1 cellular context compared by ENCODE assay signal in genomic region chr12:6766651-6767300, GRCh38.
TF ChIP-seq lines count a peak whose summit lies in the region.

No MANE protein-coding gene starts in this region.

TF ChIP-seq in K562, 482 proteins besides CTCF, POLR2A, EP300 and RAD21 (continues in another document):
- TF ChIP-seq, protein P1, sequence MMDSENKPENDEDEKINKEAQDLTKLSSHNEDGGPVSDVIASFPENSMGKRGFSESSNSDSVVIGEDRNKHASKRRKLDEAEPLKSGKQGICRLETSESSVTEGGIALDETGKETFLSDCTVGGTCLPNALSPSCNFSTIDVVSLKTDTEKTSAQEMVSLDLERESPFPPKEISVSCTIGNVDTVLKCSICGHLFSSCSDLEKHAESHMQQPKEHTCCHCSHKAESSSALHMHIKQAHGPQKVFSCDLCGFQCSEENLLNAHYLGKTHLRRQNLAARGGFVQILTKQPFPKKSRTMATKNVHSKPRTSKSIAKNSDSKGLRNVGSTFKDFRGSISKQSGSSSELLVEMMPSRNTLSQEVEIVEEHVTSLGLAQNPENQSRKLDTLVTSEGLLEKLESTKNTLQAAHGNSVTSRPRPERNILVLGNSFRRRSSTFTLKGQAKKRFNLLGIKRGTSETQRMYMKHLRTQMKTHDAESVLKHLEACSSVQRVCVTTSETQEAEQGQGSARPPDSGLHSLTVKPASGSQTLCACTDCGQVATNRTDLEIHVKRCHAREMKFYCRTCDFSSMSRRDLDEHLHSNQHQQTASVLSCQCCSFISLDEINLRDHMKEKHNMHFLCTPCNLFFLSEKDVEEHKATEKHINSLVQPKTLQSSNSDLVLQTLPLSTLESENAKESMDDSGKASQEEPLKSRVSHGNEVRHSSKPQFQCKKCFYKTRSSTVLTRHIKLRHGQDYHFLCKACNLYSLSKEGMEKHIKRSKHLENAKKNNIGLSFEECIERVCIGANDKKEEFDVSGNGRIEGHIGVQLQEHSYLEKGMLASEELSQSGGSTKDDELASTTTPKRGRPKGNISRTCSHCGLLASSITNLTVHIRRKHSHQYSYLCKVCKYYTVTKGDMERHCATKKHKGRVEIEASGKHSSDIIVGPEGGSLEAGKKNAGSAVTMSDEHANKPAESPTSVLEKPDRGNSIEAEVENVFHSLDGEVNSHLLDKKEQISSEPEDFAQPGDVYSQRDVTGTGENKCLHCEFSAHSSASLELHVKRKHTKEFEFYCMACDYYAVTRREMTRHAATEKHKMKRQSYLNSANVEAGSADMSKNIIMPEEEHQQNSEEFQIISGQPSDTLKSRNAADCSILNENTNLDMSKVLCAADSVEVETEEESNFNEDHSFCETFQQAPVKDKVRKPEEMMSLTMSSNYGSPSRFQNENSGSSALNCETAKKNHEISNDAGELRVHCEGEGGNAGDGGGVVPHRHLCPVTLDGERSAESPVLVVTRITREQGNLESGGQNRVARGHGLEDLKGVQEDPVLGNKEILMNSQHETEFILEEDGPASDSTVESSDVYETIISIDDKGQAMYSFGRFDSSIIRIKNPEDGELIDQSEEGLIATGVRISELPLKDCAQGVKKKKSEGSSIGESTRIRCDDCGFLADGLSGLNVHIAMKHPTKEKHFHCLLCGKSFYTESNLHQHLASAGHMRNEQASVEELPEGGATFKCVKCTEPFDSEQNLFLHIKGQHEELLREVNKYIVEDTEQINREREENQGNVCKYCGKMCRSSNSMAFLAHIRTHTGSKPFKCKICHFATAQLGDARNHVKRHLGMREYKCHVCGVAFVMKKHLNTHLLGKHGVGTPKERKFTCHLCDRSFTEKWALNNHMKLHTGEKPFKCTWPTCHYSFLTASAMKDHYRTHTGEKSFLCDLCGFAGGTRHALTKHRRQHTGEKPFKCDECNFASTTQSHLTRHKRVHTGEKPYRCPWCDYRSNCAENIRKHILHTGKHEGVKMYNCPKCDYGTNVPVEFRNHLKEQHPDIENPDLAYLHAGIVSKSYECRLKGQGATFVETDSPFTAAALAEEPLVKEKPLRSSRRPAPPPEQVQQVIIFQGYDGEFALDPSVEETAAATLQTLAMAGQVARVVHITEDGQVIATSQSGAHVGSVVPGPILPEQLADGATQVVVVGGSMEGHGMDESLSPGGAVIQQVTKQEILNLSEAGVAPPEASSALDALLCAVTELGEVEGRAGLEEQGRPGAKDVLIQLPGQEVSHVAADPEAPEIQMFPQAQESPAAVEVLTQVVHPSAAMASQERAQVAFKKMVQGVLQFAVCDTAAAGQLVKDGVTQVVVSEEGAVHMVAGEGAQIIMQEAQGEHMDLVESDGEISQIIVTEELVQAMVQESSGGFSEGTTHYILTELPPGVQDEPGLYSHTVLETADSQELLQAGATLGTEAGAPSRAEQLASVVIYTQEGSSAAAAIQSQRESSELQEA (IDR thresholded peaks at IDR 0.05; ENCODE audit: low read depth): peak; percentile 85
- no peak for TF ChIP-seq CBFA2T2 (conservative IDR thresholded peaks at IDR 0.05)
- TF ChIP-seq ZNF23 (CRISPR knock-in tag; IDR thresholded peaks at IDR 0.05): no peak
- TF ChIP-seq, protein P2, sequence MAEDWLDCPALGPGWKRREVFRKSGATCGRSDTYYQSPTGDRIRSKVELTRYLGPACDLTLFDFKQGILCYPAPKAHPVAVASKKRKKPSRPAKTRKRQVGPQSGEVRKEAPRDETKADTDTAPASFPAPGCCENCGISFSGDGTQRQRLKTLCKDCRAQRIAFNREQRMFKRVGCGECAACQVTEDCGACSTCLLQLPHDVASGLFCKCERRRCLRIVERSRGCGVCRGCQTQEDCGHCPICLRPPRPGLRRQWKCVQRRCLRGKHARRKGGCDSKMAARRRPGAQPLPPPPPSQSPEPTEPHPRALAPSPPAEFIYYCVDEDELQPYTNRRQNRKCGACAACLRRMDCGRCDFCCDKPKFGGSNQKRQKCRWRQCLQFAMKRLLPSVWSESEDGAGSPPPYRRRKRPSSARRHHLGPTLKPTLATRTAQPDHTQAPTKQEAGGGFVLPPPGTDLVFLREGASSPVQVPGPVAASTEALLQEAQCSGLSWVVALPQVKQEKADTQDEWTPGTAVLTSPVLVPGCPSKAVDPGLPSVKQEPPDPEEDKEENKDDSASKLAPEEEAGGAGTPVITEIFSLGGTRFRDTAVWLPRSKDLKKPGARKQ (CRISPR knock-in tag; IDR thresholded peaks at IDR 0.05): no peak
- no peak for TF ChIP-seq ZNF277 (CRISPR knock-in tag; IDR thresholded peaks at IDR 0.05; ENCODE audit: borderline replicate concordance)
- TF ChIP-seq, protein P3, sequence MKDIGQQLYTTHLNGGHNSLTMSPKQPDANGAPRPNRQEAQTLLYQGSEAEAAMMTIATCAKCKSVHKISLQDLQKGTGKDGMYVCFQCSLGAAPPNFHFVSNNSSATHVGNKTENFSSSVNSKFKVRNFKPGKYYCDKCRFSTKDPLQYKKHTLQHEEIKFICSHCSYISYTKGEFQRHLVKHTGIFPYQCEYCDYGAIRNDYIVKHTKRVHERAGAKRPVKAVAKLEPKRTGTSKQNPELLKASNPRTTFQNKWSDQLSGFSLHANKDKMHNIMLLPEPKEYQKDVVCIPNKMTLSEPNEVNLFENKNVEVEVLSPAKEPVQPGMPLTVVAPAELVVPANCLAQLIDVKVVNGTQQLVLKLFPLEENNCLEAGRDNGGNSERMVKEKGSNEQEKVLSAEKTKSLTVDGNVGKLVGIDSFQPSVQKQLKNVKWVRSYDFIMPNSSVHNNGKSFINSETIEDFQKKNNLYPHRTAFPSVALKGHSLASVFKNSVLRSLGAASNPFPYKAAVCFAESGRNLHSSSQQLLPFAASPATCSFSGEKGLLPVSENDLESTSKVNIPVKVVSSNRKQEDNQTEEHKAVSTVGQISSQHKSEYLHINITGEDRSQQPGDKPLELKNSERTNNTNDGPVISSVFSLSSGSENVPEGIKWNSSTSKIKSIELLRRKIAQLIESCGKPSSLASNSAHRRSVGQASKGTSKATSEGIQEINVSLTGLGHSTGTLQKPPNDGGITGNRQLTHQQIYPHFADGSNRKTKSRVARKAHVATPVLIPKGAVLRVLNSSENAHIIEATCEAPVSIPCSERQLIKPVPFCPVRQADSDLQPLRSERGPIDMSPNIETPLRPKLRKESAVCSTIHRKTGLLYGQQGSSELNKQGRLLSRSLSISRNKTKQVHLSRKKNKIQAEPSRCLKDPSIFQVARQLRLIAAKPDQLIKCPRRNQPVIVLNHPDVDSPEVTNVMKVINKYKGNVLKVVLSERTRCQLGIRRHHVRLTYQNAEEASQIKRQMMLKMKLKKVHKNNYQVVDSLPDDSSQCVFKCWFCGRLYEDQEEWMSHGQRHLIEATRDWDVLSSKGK (CRISPR knock-in tag; IDR thresholded peaks at IDR 0.05): no peak
- TF ChIP-seq HDAC8 (tag; IDR thresholded peaks at IDR 0.05): no peak
- TF ChIP-seq PURB (CRISPR knock-in tag; IDR thresholded peaks at IDR 0.05; ENCODE audit: low read depth): no peak
- peak; percentile 14 for TF ChIP-seq NEUROD1 (IDR thresholded peaks at IDR 0.05; ENCODE audit: borderline replicate concordance, low read depth, low read length, partially characterized antibody)
- no peak for TF ChIP-seq ELF4 (CRISPR knock-in tag; IDR thresholded peaks at IDR 0.05)
- TF ChIP-seq TAF1 (IDR thresholded peaks at IDR 0.05; ENCODE audit: control insufficient read depth, extremely low read depth, insufficient read depth, low read length, severe bottlenecking): peak; percentile 49
- 0 out of 2 replicates have a peak, but pooled peaks have one; percentile 18 for TF ChIP-seq CREM (IDR thresholded peaks at IDR 0.05; ENCODE audit: low read depth)
- TF ChIP-seq, protein P4, sequence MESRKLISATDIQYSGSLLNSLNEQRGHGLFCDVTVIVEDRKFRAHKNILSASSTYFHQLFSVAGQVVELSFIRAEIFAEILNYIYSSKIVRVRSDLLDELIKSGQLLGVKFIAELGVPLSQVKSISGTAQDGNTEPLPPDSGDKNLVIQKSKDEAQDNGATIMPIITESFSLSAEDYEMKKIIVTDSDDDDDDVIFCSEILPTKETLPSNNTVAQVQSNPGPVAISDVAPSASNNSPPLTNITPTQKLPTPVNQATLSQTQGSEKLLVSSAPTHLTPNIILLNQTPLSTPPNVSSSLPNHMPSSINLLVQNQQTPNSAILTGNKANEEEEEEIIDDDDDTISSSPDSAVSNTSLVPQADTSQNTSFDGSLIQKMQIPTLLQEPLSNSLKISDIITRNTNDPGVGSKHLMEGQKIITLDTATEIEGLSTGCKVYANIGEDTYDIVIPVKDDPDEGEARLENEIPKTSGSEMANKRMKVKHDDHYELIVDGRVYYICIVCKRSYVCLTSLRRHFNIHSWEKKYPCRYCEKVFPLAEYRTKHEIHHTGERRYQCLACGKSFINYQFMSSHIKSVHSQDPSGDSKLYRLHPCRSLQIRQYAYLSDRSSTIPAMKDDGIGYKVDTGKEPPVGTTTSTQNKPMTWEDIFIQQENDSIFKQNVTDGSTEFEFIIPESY (CRISPR knock-in tag; IDR thresholded peaks at IDR 0.05): no peak
- no peak for TF ChIP-seq ZC3H4 (CRISPR knock-in tag; IDR thresholded peaks at IDR 0.05; ENCODE audit: borderline replicate concordance)
- TF ChIP-seq ZBTB7A (IDR thresholded peaks at IDR 0.05; ENCODE audit: borderline replicate concordance, control insufficient read depth, low read depth, low read length): peak; percentile 95
- TF ChIP-seq RBM17 (IDR thresholded peaks at IDR 0.05; ENCODE audit: borderline replicate concordance, low read depth, low read length): no peak
- peak; percentile 44 for TF ChIP-seq SMAD4 (CRISPR knock-in tag; conservative IDR thresholded peaks at IDR 0.05)
- no peak for TF ChIP-seq ARID2 (IDR thresholded peaks at IDR 0.05)
- 0 out of 2 replicates have a peak, but pooled peaks have one; percentile 32 for TF ChIP-seq SUPT5H (IDR thresholded peaks at IDR 0.05)
- TF ChIP-seq TCF7L2 (IDR thresholded peaks at IDR 0.05; ENCODE audit: low read depth, low read length): no peak
- no peak for TF ChIP-seq POLR2H (tag; IDR thresholded peaks at IDR 0.05; ENCODE audit: low read depth)
- TF ChIP-seq RBFOX2 (IDR thresholded peaks at IDR 0.05; ENCODE audit: low read depth, low read length): peak; percentile 80
- TF ChIP-seq, protein P5, sequence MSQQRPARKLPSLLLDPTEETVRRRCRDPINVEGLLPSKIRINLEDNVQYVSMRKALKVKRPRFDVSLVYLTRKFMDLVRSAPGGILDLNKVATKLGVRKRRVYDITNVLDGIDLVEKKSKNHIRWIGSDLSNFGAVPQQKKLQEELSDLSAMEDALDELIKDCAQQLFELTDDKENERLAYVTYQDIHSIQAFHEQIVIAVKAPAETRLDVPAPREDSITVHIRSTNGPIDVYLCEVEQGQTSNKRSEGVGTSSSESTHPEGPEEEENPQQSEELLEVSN (IDR thresholded peaks at IDR 0.05; ENCODE audit: borderline replicate concordance in 1 of 2, extremely low read depth in 1 of 2, insufficient read depth in 1 of 2, insufficient read length in 1 of 2, low read depth in 1 of 2, low read length in 1 of 2, poor library complexity in 1 of 2, severe bottlenecking in 1 of 2): peak in 1 of 2 experiments; percentile 53
- peak; percentile 71 for TF ChIP-seq CTBP1 (IDR thresholded peaks at IDR 0.05; ENCODE audit: borderline replicate concordance)
- TF ChIP-seq, protein P6, sequence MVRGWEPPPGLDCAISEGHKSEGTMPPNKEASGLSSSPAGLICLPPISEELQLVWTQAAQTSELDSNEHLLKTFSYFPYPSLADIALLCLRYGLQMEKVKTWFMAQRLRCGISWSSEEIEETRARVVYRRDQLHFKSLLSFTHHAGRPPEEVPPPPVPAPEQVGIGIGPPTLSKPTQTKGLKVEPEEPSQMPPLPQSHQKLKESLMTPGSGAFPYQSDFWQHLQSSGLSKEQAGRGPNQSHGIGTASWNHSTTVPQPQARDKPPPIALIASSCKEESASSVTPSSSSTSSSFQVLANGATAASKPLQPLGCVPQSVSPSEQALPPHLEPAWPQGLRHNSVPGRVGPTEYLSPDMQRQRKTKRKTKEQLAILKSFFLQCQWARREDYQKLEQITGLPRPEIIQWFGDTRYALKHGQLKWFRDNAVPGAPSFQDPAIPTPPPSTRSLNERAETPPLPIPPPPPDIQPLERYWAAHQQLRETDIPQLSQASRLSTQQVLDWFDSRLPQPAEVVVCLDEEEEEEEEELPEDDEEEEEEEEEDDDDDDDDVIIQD (CRISPR knock-in tag; IDR thresholded peaks at IDR 0.05): no peak
- peak; percentile 48 to 53; a peak in 1 of 4 replicates for TF ChIP-seq SIN3A (IDR thresholded peaks at IDR 0.05; ENCODE audit: borderline replicate concordance in 2 of 2, control insufficient read depth in 1 of 2, low read depth in 2 of 2, low read length in 2 of 2)
- TF ChIP-seq, protein P7, sequence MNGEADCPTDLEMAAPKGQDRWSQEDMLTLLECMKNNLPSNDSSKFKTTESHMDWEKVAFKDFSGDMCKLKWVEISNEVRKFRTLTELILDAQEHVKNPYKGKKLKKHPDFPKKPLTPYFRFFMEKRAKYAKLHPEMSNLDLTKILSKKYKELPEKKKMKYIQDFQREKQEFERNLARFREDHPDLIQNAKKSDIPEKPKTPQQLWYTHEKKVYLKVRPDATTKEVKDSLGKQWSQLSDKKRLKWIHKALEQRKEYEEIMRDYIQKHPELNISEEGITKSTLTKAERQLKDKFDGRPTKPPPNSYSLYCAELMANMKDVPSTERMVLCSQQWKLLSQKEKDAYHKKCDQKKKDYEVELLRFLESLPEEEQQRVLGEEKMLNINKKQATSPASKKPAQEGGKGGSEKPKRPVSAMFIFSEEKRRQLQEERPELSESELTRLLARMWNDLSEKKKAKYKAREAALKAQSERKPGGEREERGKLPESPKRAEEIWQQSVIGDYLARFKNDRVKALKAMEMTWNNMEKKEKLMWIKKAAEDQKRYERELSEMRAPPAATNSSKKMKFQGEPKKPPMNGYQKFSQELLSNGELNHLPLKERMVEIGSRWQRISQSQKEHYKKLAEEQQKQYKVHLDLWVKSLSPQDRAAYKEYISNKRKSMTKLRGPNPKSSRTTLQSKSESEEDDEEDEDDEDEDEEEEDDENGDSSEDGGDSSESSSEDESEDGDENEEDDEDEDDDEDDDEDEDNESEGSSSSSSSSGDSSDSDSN (IDR thresholded peaks at IDR 0.05; ENCODE audit: borderline replicate concordance in 1 of 2, low read depth in 2 of 2, low read length in 2 of 2): peak; percentile 9 to 91; a peak in 2 of 4 replicates
- TF ChIP-seq ZNF639 (CRISPR knock-in tag; conservative IDR thresholded peaks at IDR 0.05 in 1 of 2, IDR thresholded peaks at IDR 0.05 in 1 of 2): peak in 1 of 2 experiments; percentile 86; a peak in 2 of 4 replicates
